In the genomic region with DNA sequence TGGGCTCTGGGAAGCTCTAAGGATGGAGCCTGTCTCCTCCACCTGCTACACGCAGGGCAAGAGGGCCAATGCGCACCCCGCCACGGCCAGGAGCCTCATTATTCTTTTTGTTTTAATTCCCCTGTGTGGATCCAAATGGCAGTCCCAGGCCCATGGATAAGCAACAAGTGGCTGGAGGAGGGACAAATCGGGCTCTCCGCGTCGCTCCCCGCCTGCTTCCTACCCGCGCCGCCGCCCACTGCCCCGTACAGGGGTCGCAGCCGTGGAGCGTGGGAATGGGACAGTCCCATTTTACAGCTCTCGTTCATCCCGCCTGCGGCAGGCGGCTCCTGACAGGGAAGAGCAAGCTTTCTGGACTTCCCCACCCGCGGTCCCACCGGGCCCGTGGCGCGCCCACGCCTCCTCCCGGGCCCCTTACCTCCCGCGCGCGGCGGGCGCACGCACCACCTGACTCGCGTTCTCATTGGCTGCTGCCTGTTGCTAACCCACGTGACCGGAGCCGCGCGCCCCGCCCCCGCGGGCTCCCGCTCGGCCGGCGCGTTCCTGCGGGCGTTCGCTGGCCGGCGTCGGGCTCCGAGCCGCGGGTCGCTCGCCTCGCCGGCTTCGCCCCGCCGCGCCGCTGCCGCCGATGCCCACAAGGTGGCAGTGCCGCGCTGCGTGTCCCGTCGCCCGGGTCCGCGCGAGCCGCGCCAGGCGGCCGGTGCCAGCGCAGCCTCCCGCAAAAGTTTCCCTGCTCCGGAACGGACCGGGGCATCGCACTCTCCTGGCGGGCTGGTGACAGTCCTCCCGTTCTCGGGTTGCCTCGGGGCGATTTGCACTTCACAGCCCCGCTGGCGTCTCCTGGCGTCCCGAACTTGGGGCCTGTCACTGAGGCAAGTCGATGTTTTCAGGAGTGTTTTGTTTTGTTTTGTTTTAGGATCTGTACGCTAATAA, we compare ENCODE assay signal across 7 cellular contexts.
DNase-seq lines count a peak whose midpoint lies in the region; ATAC-seq lines count a peak whose summit lies in the region.

No MANE protein-coding gene starts in this region.

- peak; percentile 77 for DNase-seq in NCI-H1694 (lab: John Stamatoyannopoulos, UW)
- peak; percentile 77 for DNase-seq in T-helper 22 cell (ENCODE audit: low read depth)
- peak; percentile 98 for DNase-seq in astrocyte of the hippocampus (ENCODE audit: low read depth, low spot score)
- DNase-seq in hippocampal formation (lab: John Stamatoyannopoulos, UW) = peak; percentile 85 to 88
- peak; percentile 92 for DNase-seq in retina

- peak; percentile 89 for ATAC-seq in GM18502 (IDR thresholded peaks at IDR 0.05; ENCODE audit: poor library complexity, unreplicated experiment)
- ATAC-seq in HG02885 (IDR thresholded peaks at IDR 0.05; ENCODE audit: poor library complexity, unreplicated experiment) = peak; percentile 94

Comparison
In these comparisons a context has a peak if more than half of its experiments do, and no peak if none do; other contexts are left out.
1. Peak in every context shown above with its lines: DNase-seq and ATAC-seq.